23 cellular contexts compared by ENCODE assay signal in the genomic region with DNA sequence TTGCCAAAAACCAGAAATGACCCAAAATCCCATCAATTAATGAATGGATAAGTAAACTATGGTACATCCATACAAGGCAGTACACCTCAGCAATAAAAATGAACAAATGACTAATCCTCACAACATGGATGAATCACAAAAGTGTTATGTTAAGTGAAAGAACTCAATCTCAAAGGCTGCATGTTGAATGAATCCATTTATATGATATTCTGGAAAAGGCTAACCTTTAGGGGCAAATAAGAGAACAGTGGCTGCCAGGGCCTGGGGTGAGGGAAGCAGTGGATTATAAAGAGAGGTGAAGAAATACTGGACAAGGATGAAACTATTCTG. TPM values are rescaled to one million over a fixed set of nuclear protein-coding genes. Genes with fewer than 3 reads are reported as not detected.
DNase-seq lines count a peak whose midpoint lies in the region; ATAC-seq lines count a peak whose summit lies in the region.
"Had no signal": no experiment of that assay in that cellular context is flagged by ENCODE, and none has a peak within 500 bp of the region (broad histone marks: within the 10 kb centered on the region; RNA-seq: fewer than 3 reads in every experiment).

No MANE protein-coding gene starts in this region.

- CTCF ChIA-PET in activated CD4-positive, alpha-beta T cell treated with anti-CD3 and anti-CD28 coated beads, Interleukin-2, amount 10 ng/mL, durations not matched to agents 7 days and 5 days (lab: Charles Lee), result no interaction called here

- peak overlapping the region; percentile 37; the same call in 1 of the 2 replicates for H3K4me3 ChIP-seq in ACC112 (ENCODE audit: low read depth, low read length)
- H3K4me3 ChIP-seq: coronary artery, hepatocyte, upper lobe of left lung had no signal

- no peaks in the 10 kb centered on the region for H3K9me3 Mint-ChIP-seq in activated naive CD8-positive, alpha-beta T cell treated with anti-CD3 and anti-CD28 coated beads for 36 hours
- H3K9me3 Mint-ChIP-seq in activated CD4-positive, alpha-beta T cell treated with anti-CD3 and anti-CD28 coated beads, Interleukin-2, amount 10 ng/mL, durations not matched to agents 7 days and 5 days, result no peaks in the 10 kb centered on the region

- H3K4me1 Mint-ChIP-seq in activated naive CD8-positive, alpha-beta T cell treated with anti-CD3 and anti-CD28 coated beads for 36 hours, result no peaks in the 10 kb centered on the region
- peaks cover 4% of the 10 kb centered on the region for H3K4me1 Mint-ChIP-seq in activated CD4-positive, alpha-beta T cell treated with anti-CD3 and anti-CD28 coated beads, Interleukin-2, amount 10 ng/mL, durations not matched to agents 7 days and 5 days
- H3K4me1 Mint-ChIP-seq: activated naive CD8-positive, alpha-beta T cell treated with anti-CD3 and anti-CD28 coated beads, Interleukin-2, amount 10 ng/mL, durations not matched to agents 7 days and 5 days had no signal

- no peak overlapping the region for H3K4me3 Mint-ChIP-seq in activated naive CD8-positive, alpha-beta T cell treated with anti-CD3 and anti-CD28 coated beads for 36 hours
- no peak overlapping the region for H3K4me3 Mint-ChIP-seq in activated CD4-positive, alpha-beta T cell treated with anti-CD3 and anti-CD28 coated beads, Interleukin-2, amount 10 ng/mL, durations not matched to agents 7 days and 5 days
- H3K4me3 Mint-ChIP-seq: activated naive CD8-positive, alpha-beta T cell treated with anti-CD3 and anti-CD28 coated beads, Interleukin-2, amount 10 ng/mL, durations not matched to agents 7 days and 5 days; T-cell had no signal

- H3K79me2 ChIP-seq in ACC112 (ENCODE audit: control insufficient read depth, insufficient read depth, low read length, unreplicated experiment), result no peaks in the 10 kb centered on the region
- H3K79me2 ChIP-seq: hepatocyte had no signal

- no peak overlapping the region for H2AFZ ChIP-seq in ACC112 (ENCODE audit: low read length, unreplicated experiment)
- H2AFZ ChIP-seq: hepatocyte had no signal

- H3K27ac ChIP-seq in ACC112 (ENCODE audit: low read depth, low read length), result peak overlapping the region; percentile 92
- H3K27ac ChIP-seq: brain microvascular endothelial cell, coronary artery, hepatocyte, upper lobe of left lung had no signal

- no peak for ATAC-seq in HG02798 (IDR thresholded peaks at IDR 0.05; ENCODE audit: poor library complexity, unreplicated experiment)
- ATAC-seq: T-cell had no signal

- POLR2A ChIA-PET in activated CD4-positive, alpha-beta T cell treated with anti-CD3 and anti-CD28 coated beads, Interleukin-2, amount 10 ng/mL, durations not matched to agents 7 days and 5 days (lab: Charles Lee), result no interaction called here

- no peaks in the 10 kb centered on the region for H3K27me3 ChIP-seq in ACC112 (ENCODE audit: insufficient read depth, low read length)
- H3K27me3 ChIP-seq: brain microvascular endothelial cell, hepatocyte, upper lobe of left lung had no signal

- H3K36me3 Mint-ChIP-seq in activated naive CD8-positive, alpha-beta T cell treated with anti-CD3 and anti-CD28 coated beads for 36 hours, result no peaks in the 10 kb centered on the region
- no peaks in the 10 kb centered on the region for H3K36me3 Mint-ChIP-seq in activated CD4-positive, alpha-beta T cell treated with anti-CD3 and anti-CD28 coated beads, Interleukin-2, amount 10 ng/mL, durations not matched to agents 7 days and 5 days (ENCODE audit: low read depth)
- H3K36me3 Mint-ChIP-seq: activated naive CD8-positive, alpha-beta T cell treated with anti-CD3 and anti-CD28 coated beads, Interleukin-2, amount 10 ng/mL, durations not matched to agents 7 days and 5 days; T-cell had no signal

- no peaks in the 10 kb centered on the region for H3K36me3 ChIP-seq in ACC112 (ENCODE audit: insufficient read depth, low read length)
- H3K36me3 ChIP-seq: brain microvascular endothelial cell, upper lobe of left lung had no signal

- H3K27ac Mint-ChIP-seq in activated naive CD8-positive, alpha-beta T cell treated with anti-CD3 and anti-CD28 coated beads for 36 hours, result no peak overlapping the region
- no peak overlapping the region for H3K27ac Mint-ChIP-seq in activated CD4-positive, alpha-beta T cell treated with anti-CD3 and anti-CD28 coated beads, Interleukin-2, amount 10 ng/mL, durations not matched to agents 7 days and 5 days
- H3K27ac Mint-ChIP-seq: activated naive CD8-positive, alpha-beta T cell treated with anti-CD3 and anti-CD28 coated beads, Interleukin-2, amount 10 ng/mL, durations not matched to agents 7 days and 5 days; T-cell had no signal

- DNase-seq in LHCN-M2 (ENCODE audit: low read depth) (peak; percentile 69), amniotic epithelial cell (ENCODE audit: low read depth) (peak; percentile 31), iris pigment epithelial cell (ENCODE audit: low read depth) (peak; percentile 50), T-helper 2 cell (no peak)
- DNase-seq in activated naive CD8-positive, alpha-beta T cell treated with anti-CD3 and anti-CD28 coated beads for 36 hours, result no peak
- DNase-seq in activated CD4-positive, alpha-beta T cell treated with anti-CD3 and anti-CD28 coated beads, Interleukin-2, amount 10 ng/mL, durations not matched to agents 7 days and 5 days, result no peak
- DNase-seq: ACHN; activated CD4-positive, alpha-beta T cell treated with anti-CD3 and anti-CD28 coated beads for 4 hours; activated naive CD8-positive, alpha-beta T cell treated with anti-CD3 and anti-CD28 coated beads, Interleukin-2, amount 10 ng/mL, durations not matched to agents 7 days and 5 days; brain microvascular endothelial cell; DMS 273 treated with DMSO at 0.1 percent for 48 hours; KG1; NCI-H1048; NCI-H2029; NCI-H446; NK-92 treated with Interleukin-12 subunit alpha and Interleukin-12 subunit beta, amount 100 ng/mL, for 24 hours; stimulated activated CD8-positive, alpha-beta memory T cell treated with anti-CD3 and anti-CD28 coated beads, Interleukin-4, amount 100 ng/mL, for 48 hours; T-cell; upper lobe of left lung had no signal

- peaks cover 32% of the 10 kb centered on the region for H3K4me1 ChIP-seq in ACC112 (ENCODE audit: control insufficient read depth, insufficient read depth, low read length, unreplicated experiment)
- H3K4me1 ChIP-seq: upper lobe of left lung had no signal

- H3K27me3 Mint-ChIP-seq in activated naive CD8-positive, alpha-beta T cell treated with anti-CD3 and anti-CD28 coated beads for 36 hours, result peaks cover 7% of the 10 kb centered on the region
- peaks cover 13% of the 10 kb centered on the region for H3K27me3 Mint-ChIP-seq in activated CD4-positive, alpha-beta T cell treated with anti-CD3 and anti-CD28 coated beads, Interleukin-2, amount 10 ng/mL, durations not matched to agents 7 days and 5 days

RNA-seq across cellular contexts. Expression of a gene that starts 46.1 kb away (rescaled TPM):
- 120 and 126 TPM in 2 replicates for total RNA-seq in LHCN-M2 (2014; rRNA removed)
- polyA plus RNA-seq in LHCN-M2 (2012), result 39.5 TPM
- 10 to 100 TPM; 48.0 to 49.4 TPM for total RNA-seq in activated naive CD8-positive, alpha-beta T cell treated with anti-CD3 and anti-CD28 coated beads for 36 hours
- total RNA-seq in activated CD4-positive, alpha-beta T cell treated with anti-CD3 and anti-CD28 coated beads, Interleukin-2, amount 10 ng/mL, durations not matched to agents 7 days and 5 days, result 10 to 100 TPM; 87.6 to 96.0 TPM

Comparison
In these comparisons a context has a peak if more than half of its experiments do, and no peak if none do; other contexts are left out.
1. DNase-seq: peak in LHCN-M2 (single experiment), amniotic epithelial cell (single experiment) and iris pigment epithelial cell (single experiment); none in activated naive CD8-positive, alpha-beta T cell treated with anti-CD3 and anti-CD28 coated beads for 36 hours (single experiment), T-helper 2 cell (0 of 5) and activated CD4-positive, alpha-beta T cell treated with anti-CD3 and anti-CD28 coated beads, Interleukin-2, amount 10 ng/mL, durations not matched to agents 7 days and 5 days (single experiment).